In the genomic region with DNA sequence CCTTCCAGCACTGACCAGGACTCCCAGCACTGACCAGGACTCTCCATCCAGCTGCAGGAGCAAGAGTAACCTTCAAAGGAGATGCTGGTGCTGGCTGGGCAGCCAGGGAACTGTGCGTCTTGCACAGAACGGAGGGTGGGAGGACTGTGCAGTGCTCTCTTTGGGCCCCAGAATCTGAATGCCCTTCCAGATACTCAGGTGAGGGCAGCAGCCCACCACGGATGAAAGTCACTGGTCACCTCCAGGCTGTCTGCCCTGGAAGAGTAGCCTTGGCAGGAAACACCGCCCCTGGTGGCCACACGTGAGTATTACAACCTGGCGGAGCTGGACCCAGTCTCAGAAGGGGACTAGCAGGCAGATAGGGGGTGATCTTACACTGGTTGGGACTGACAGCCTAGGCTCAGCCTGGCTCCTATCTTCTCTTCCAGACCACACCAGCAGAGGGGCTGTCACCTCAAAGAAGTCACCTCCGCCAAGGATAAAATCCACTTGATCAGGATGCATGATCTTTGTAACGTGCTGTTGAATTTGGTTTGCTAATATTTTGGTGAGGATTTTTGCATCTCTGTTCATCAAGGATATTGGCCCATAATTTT, we compare ENCODE assay signal across 1 cellular context.
TF ChIP-seq lines count a peak whose summit lies in the region.

No MANE protein-coding gene starts in this region.

TF ChIP-seq in HepG2, 621 proteins besides CTCF, POLR2A, EP300 and RAD21 (continued from another document and continues in another):
- TF ChIP-seq ZBTB25 (CRISPR knock-in tag; IDR thresholded peaks at IDR 0.05), result peak; percentile 71
- TF ChIP-seq ZNF607 (CRISPR knock-in tag; IDR thresholded peaks at IDR 0.05; ENCODE audit: borderline replicate concordance), result peak; percentile 37; the same call in 1 of the 2 replicates
- TF ChIP-seq, protein P1, sequence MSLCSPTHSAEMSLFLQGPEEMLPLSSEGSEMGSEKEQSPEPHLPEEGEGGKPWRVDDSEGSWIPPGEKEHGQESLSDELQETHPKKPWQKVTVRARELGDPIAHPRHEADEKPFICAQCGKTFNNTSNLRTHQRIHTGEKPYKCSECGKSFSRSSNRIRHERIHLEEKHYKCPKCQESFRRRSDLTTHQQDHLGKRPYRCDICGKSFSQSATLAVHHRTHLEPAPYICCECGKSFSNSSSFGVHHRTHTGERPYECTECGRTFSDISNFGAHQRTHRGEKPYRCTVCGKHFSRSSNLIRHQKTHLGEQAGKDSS (CRISPR knock-in tag; IDR thresholded peaks at IDR 0.05; ENCODE audit: borderline replicate concordance, low read depth), result 0 out of 2 replicates have a peak, but pooled peaks have one; percentile 26
- TF ChIP-seq ZNF615 (CRISPR knock-in tag; IDR thresholded peaks at IDR 0.05; ENCODE audit: borderline replicate concordance), result no peak
- TF ChIP-seq ZNF660 (CRISPR knock-in tag; IDR thresholded peaks at IDR 0.05; ENCODE audit: borderline replicate concordance, low read depth), result no peak
- no peak for TF ChIP-seq ZNF552 (CRISPR knock-in tag; IDR thresholded peaks at IDR 0.05; ENCODE audit: borderline replicate concordance)
- TF ChIP-seq SAP130 (CRISPR knock-in tag; IDR thresholded peaks at IDR 0.05; ENCODE audit: low read depth), result peak; percentile 64
- TF ChIP-seq, protein P2, sequence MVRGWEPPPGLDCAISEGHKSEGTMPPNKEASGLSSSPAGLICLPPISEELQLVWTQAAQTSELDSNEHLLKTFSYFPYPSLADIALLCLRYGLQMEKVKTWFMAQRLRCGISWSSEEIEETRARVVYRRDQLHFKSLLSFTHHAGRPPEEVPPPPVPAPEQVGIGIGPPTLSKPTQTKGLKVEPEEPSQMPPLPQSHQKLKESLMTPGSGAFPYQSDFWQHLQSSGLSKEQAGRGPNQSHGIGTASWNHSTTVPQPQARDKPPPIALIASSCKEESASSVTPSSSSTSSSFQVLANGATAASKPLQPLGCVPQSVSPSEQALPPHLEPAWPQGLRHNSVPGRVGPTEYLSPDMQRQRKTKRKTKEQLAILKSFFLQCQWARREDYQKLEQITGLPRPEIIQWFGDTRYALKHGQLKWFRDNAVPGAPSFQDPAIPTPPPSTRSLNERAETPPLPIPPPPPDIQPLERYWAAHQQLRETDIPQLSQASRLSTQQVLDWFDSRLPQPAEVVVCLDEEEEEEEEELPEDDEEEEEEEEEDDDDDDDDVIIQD (CRISPR knock-in tag; IDR thresholded peaks at IDR 0.05; ENCODE audit: low read depth), result peak; percentile 69; the same call in 1 of the 2 replicates
- no peak for TF ChIP-seq JUNB (CRISPR knock-in tag; IDR thresholded peaks at IDR 0.05; ENCODE audit: borderline replicate concordance)
- no peak for TF ChIP-seq ZBTB7A (CRISPR knock-in tag; IDR thresholded peaks at IDR 0.05)
- TF ChIP-seq, protein P3, sequence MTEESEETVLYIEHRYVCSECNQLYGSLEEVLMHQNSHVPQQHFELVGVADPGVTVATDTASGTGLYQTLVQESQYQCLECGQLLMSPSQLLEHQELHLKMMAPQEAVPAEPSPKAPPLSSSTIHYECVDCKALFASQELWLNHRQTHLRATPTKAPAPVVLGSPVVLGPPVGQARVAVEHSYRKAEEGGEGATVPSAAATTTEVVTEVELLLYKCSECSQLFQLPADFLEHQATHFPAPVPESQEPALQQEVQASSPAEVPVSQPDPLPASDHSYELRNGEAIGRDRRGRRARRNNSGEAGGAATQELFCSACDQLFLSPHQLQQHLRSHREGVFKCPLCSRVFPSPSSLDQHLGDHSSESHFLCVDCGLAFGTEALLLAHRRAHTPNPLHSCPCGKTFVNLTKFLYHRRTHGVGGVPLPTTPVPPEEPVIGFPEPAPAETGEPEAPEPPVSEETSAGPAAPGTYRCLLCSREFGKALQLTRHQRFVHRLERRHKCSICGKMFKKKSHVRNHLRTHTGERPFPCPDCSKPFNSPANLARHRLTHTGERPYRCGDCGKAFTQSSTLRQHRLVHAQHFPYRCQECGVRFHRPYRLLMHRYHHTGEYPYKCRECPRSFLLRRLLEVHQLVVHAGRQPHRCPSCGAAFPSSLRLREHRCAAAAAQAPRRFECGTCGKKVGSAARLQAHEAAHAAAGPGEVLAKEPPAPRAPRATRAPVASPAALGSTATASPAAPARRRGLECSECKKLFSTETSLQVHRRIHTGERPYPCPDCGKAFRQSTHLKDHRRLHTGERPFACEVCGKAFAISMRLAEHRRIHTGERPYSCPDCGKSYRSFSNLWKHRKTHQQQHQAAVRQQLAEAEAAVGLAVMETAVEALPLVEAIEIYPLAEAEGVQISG (CRISPR knock-in tag; IDR thresholded peaks at IDR 0.05), result peak; percentile 83
- TF ChIP-seq FOSL1 (CRISPR knock-in tag; IDR thresholded peaks at IDR 0.05; ENCODE audit: borderline replicate concordance), result no peak
- TF ChIP-seq ZFP1 (CRISPR knock-in tag; IDR thresholded peaks at IDR 0.05), result 0 out of 2 replicates have a peak, but pooled peaks have one; percentile 56
- no peak for TF ChIP-seq ZKSCAN1 (IDR thresholded peaks at IDR 0.05; ENCODE audit: low read length)
- peak; percentile 90 for TF ChIP-seq XRCC5 (optimal IDR thresholded peaks at IDR 0.05; ENCODE audit: low read length)
- TF ChIP-seq KDM6A (CRISPR knock-in tag; IDR thresholded peaks at IDR 0.05; ENCODE audit: low read depth), result 0 out of 2 replicates have a peak, but pooled peaks have one; percentile 16
- TF ChIP-seq ELK4 (CRISPR knock-in tag; IDR thresholded peaks at IDR 0.05; ENCODE audit: borderline replicate concordance), result no peak
- TF ChIP-seq ISL2 (CRISPR knock-in tag; IDR thresholded peaks at IDR 0.05), result no peak
- TF ChIP-seq MLXIP (CRISPR knock-in tag; IDR thresholded peaks at IDR 0.05; ENCODE audit: borderline replicate concordance), result no peak
- TF ChIP-seq NCOA2 (CRISPR knock-in tag; IDR thresholded peaks at IDR 0.05), result peak; percentile 43; the same call in 1 of the 2 replicates
- TF ChIP-seq CCAR2 (optimal IDR thresholded peaks at IDR 0.05; ENCODE audit: low read depth, low read length), result no peak
- no peak for TF ChIP-seq ATF4 (CRISPR knock-in tag; IDR thresholded peaks at IDR 0.05)
- peak; percentile 19; the same call in 1 of the 2 replicates for TF ChIP-seq TFAP4 (IDR thresholded peaks at IDR 0.05; ENCODE audit: borderline replicate concordance, low read depth)
- TF ChIP-seq ZMYM4 (CRISPR knock-in tag; IDR thresholded peaks at IDR 0.05), result 0 out of 2 replicates have a peak, but pooled peaks have one; percentile 20
- TF ChIP-seq TEAD3 (CRISPR knock-in tag; optimal IDR thresholded peaks at IDR 0.05; ENCODE audit: borderline replicate concordance), result peak; percentile 72
- TF ChIP-seq ZNF547 (CRISPR knock-in tag; IDR thresholded peaks at IDR 0.05), result 0 out of 2 replicates have a peak, but pooled peaks have one; percentile 16
- peak; percentile 70; the same call in 1 of the 2 replicates for TF ChIP-seq KDM4B (CRISPR knock-in tag; IDR thresholded peaks at IDR 0.05)
- peak; percentile 73; the same call in 1 of the 2 replicates for TF ChIP-seq ZKSCAN5 (CRISPR knock-in tag; IDR thresholded peaks at IDR 0.05)
- TF ChIP-seq ZNF451 (CRISPR knock-in tag; IDR thresholded peaks at IDR 0.05), result peak; percentile 25; the same call in 1 of the 2 replicates
- no peak for TF ChIP-seq POLR2AphosphoS2 (IDR thresholded peaks at IDR 0.05; ENCODE audit: low read depth, low read length)
- peak; percentile 46; the same call in 1 of the 2 replicates for TF ChIP-seq MEIS1 (CRISPR knock-in tag; IDR thresholded peaks at IDR 0.05; ENCODE audit: borderline replicate concordance)
- no peak for TF ChIP-seq ZNF570 (CRISPR knock-in tag; IDR thresholded peaks at IDR 0.05; ENCODE audit: borderline replicate concordance)
- TF ChIP-seq ZNF224 (CRISPR knock-in tag; IDR thresholded peaks at IDR 0.05), result no peak
- TF ChIP-seq NFE2L1 (CRISPR knock-in tag; IDR thresholded peaks at IDR 0.05; ENCODE audit: borderline replicate concordance), result no peak
- 0 out of 2 replicates have a peak, but pooled peaks have one; percentile 27 for TF ChIP-seq HMG20A (CRISPR knock-in tag; IDR thresholded peaks at IDR 0.05; ENCODE audit: borderline replicate concordance)
- TF ChIP-seq ADNP (CRISPR knock-in tag; IDR thresholded peaks at IDR 0.05), result 0 out of 2 replicates have a peak, but pooled peaks have one; percentile 38
- TF ChIP-seq UBTF (CRISPR knock-in tag; IDR thresholded peaks at IDR 0.05), result peak; percentile 46; the same call in 1 of the 2 replicates
- peak; percentile 89; the same call in 1 of the 2 replicates for TF ChIP-seq ZNF567 (CRISPR knock-in tag; IDR thresholded peaks at IDR 0.05; ENCODE audit: borderline replicate concordance)
- TF ChIP-seq, protein P4, sequence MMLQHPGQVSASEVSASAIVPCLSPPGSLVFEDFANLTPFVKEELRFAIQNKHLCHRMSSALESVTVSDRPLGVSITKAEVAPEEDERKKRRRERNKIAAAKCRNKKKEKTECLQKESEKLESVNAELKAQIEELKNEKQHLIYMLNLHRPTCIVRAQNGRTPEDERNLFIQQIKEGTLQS (CRISPR knock-in tag; IDR thresholded peaks at IDR 0.05), result 0 out of 2 replicates have a peak, but pooled peaks have one; percentile 39
- TF ChIP-seq, protein P5, sequence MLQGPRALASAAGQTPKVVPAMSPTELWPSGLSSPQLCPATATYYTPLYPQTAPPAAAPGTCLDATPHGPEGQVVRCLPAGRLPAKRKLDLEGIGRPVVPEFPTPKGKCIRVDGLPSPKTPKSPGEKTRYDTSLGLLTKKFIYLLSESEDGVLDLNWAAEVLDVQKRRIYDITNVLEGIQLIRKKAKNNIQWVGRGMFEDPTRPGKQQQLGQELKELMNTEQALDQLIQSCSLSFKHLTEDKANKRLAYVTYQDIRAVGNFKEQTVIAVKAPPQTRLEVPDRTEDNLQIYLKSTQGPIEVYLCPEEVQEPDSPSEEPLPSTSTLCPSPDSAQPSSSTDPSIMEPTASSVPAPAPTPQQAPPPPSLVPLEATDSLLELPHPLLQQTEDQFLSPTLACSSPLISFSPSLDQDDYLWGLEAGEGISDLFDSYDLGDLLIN (CRISPR knock-in tag; IDR thresholded peaks at IDR 0.05; ENCODE audit: borderline replicate concordance), result no peak
- TF ChIP-seq ARNT (IDR thresholded peaks at IDR 0.05), result no peak
- TF ChIP-seq CREB1 (IDR thresholded peaks at IDR 0.05), result no peak
- TF ChIP-seq CREB1 (CRISPR knock-in tag; IDR thresholded peaks at IDR 0.05), result peak; percentile 34; the same call in 1 of the 2 replicates
- TF ChIP-seq ZNF530 (CRISPR knock-in tag; IDR thresholded peaks at IDR 0.05; ENCODE audit: low read depth), result no peak
